Comparison of ENCODE assay signal across 1 cellular context in genomic region chrX:33207056-33207455, GRCh38.
TF ChIP-seq lines count a peak whose summit lies in the region.

No MANE protein-coding gene starts in this region.

TF ChIP-seq in IMR-90, 13 proteins besides CTCF, POLR2A, EP300 and RAD21 (continued from another document):
- no peak for TF ChIP-seq MXI1 (IDR thresholded peaks at IDR 0.05; ENCODE audit: borderline replicate concordance, low read depth, low read length)
- TF ChIP-seq NFE2L2 (IDR thresholded peaks at IDR 0.05; ENCODE audit: low read depth, low read length): no peak
